ENCODE assay signal across 13 cellular contexts in genomic region chrX:72001471-72001870, GRCh38.
DNase-seq lines count a peak whose midpoint lies in the region; FAIRE-seq and TF ChIP-seq lines count a peak whose summit lies in the region.
"Had no signal": no experiment of that assay in that cellular context is flagged by ENCODE, and none has a peak within 500 bp of the region (broad histone marks: within the 10 kb centered on the region; RNA-seq: fewer than 3 reads in every experiment).

No MANE protein-coding gene starts in this region.

- no peaks in the 10 kb centered on the region for H3K27me3 ChIP-seq in H1 (replicated peaks in 1 of 4; ENCODE audit: control insufficient read depth in 3 of 4, extremely low read depth in 1 of 4, insufficient read depth in 3 of 4, low read length in 3 of 4)
- H3K27me3 ChIP-seq in Peyer's patch, result no peaks in the 10 kb centered on the region
- H3K27me3 ChIP-seq: SJSA1 had no signal

- TF ChIP-seq CTCF in H1 (IDR thresholded peaks at IDR 0.05; ENCODE audit: control extremely low read depth in 1 of 3, insufficient read depth in 1 of 3, low read depth in 1 of 3, low read length in 3 of 3) (no peak), Peyer's patch (IDR thresholded peaks at IDR 0.05) (no peak)

- no peaks in the 10 kb centered on the region for H3K79me1 ChIP-seq in H1 (ENCODE audit: low read depth, low read length)

- no peaks in the 10 kb centered on the region for H4K20me1 ChIP-seq in H1 (replicated peaks in 1 of 2; ENCODE audit: control insufficient read depth in 1 of 2, insufficient read depth in 2 of 2, low read length in 2 of 2)

- no peak overlapping the region for H3K9ac ChIP-seq in H1 (replicated peaks in 1 of 4; ENCODE audit: extremely low read depth in 1 of 4, low read depth in 3 of 4, low read length in 3 of 4)

- H3K4me1 ChIP-seq in H1 (replicated peaks in 1 of 4; ENCODE audit: control insufficient read depth in 3 of 4, insufficient read depth in 4 of 4, low read length in 3 of 4), result peaks cover 3 to 17% (median 11%) of the 10 kb centered on the region in 4 experiments; a peak in 5 of 7 replicates
- peaks cover 26% of the 10 kb centered on the region for H3K4me1 ChIP-seq in mesodermal cell (ENCODE audit: control insufficient read depth, insufficient read depth, low read length, poor library complexity, severe bottlenecking)
- no peaks in the 10 kb centered on the region for H3K4me1 ChIP-seq in Peyer's patch

- no peak overlapping the region for H2AFZ ChIP-seq in H1 (ENCODE audit: low read length)

- H3K79me2 ChIP-seq in H1 (ENCODE audit: control insufficient read depth in 1 of 2, insufficient read depth in 2 of 2, low read length in 2 of 2), result peaks cover 0 to 6% of the 10 kb centered on the region in 2 experiments; a peak in 2 of 4 replicates

- 0 out of 2 replicates have a peak overlapping the region, but pooled peaks have one; percentile 68 for H2BK12ac ChIP-seq in H1 (ENCODE audit: low read depth, low read length)

- no peak overlapping the region for H3K23ac ChIP-seq in H1 (ENCODE audit: insufficient read length)

- H3K27ac ChIP-seq in H1 (ENCODE audit: low read depth, low read length) (no peak overlapping the region), mesodermal cell (ENCODE audit: low read depth, low read length, severe bottlenecking) (peak overlapping the region; percentile 36), Peyer's patch (no peak overlapping the region)
- H3K27ac ChIP-seq: HL-60, SJSA1 had no signal

- no peak overlapping the region for H2BK120ac ChIP-seq in H1 (replicated peaks; ENCODE audit: low read depth, low read length)

- no peaks in the 10 kb centered on the region for H3K23me2 ChIP-seq in H1 (ENCODE audit: low read depth, low read length)

- H3K9me3 ChIP-seq in H1 (ENCODE audit: insufficient read depth in 2 of 2, low read depth in 1 of 2, low read length in 1 of 2) (no peaks in the 10 kb centered on the region), mesodermal cell (ENCODE audit: control insufficient read depth, low read length) (no peaks in the 10 kb centered on the region), Peyer's patch (no peaks in the 10 kb centered on the region)
- H3K9me3 ChIP-seq: SJSA1 had no signal

- H3K56ac ChIP-seq in H1 (replicated peaks; ENCODE audit: insufficient read length, low read depth, low read length), result no peak overlapping the region

- H2BK20ac ChIP-seq in H1 (ENCODE audit: low read length), result no peak overlapping the region

- DNase-seq in OCI-M1 (lab: John Stamatoyannopoulos, UW) (peak; percentile 30), H1 (ENCODE audit: low read depth in 1 of 2, low spot score in 2 of 2) (no peak), NCI-H187 (lab: John Stamatoyannopoulos, UW) (no peak), Peyer's patch (no peak), NCI-H1417 (lab: John Stamatoyannopoulos, UW) (no peak), kidney tubule cell (ENCODE audit: low spot score) (no peak)
- DNase-seq: COR-L47; NCI-H1930; NCI-H526 treated with DMSO at 0.1 percent for 48 hours; NK-92 treated with Interleukin-12 subunit alpha and Interleukin-12 subunit beta, amount 100 ng/mL, for 24 hours had no signal

- no peak overlapping the region for H3K18ac ChIP-seq in H1 (ENCODE audit: extremely low read depth, low read length)

- 27% methylated on average over 3 of the region's 3 CpGs; no CpG with 5 or more reads in 1 of the 2 experiments for WGBS in H1 (ENCODE audit: extremely low coverage in 1 of 2, insufficient coverage in 1 of 2, insufficient read length in 1 of 2, insufficient replicate concordance in 2 of 2, low coverage in 1 of 2, low lambda C conversion rate in 2 of 2, missing lambda C conversion rate in 1 of 2), 2 experiments
- WGBS in mesodermal cell (ENCODE audit: insufficient coverage in 2 of 2), 2 experiments, result 6 to 10% methylated on average over 2 to 3 of the region's 3 CpGs

- H3K4me3 ChIP-seq in H1 (ENCODE audit: extremely low read depth in 1 of 4, insufficient read depth in 2 of 4, low read depth in 3 of 4, low read length in 4 of 4) (no peak overlapping the region), mesodermal cell (ENCODE audit: extremely low read depth, insufficient read depth, low read length, poor library complexity, severe bottlenecking) (no peak overlapping the region), Peyer's patch (no peak overlapping the region)
- H3K4me3 ChIP-seq: SJSA1 had no signal

- H3K4ac ChIP-seq in H1 (replicated peaks; ENCODE audit: insufficient read length, low read depth, low read length), result no peak overlapping the region

- no peak for TF ChIP-seq POLR2A in H1 (IDR thresholded peaks at IDR 0.05; ENCODE audit: control extremely low read depth in 1 of 2, low read depth in 2 of 2, low read length in 2 of 2)
- TF ChIP-seq POLR2A in Peyer's patch (IDR thresholded peaks at IDR 0.05), result no peak

- no peak overlapping the region for H2AK5ac ChIP-seq in H1 (ENCODE audit: low read depth, low read length)

- TF ChIP-seq EP300 in H1 (IDR thresholded peaks at IDR 0.05; ENCODE audit: borderline replicate concordance in 1 of 2, low read depth in 2 of 2, low read length in 2 of 2), result no peak

- no peak overlapping the region for H4K91ac ChIP-seq in H1 (replicated peaks; ENCODE audit: insufficient read length, low read length)

- no peak overlapping the region for H4K8ac ChIP-seq in H1 (ENCODE audit: extremely low read depth, insufficient read depth, low read length)

- FAIRE-seq in H1 (lab: Jason Lieb, UNC), result peak; percentile 90

- POLR2A ChIA-PET in H1 (lab: Charles Lee; ENCODE audit: partially characterized antibody), result interaction anchor here (0.6 to 1.8 kb wide), 4 partner anchors 13 to 90 kb away, joined by 3 to 7 read pairs (median 4); no protein-coding TSS in a partner anchor

- TF ChIP-seq RAD21 in H1 (IDR thresholded peaks at IDR 0.05 in 1 of 2, conservative IDR thresholded peaks at IDR 0.05 in 1 of 2; ENCODE audit: low read depth in 2 of 2, low read length in 2 of 2), result no peak

- H2BK15ac ChIP-seq in H1 (ENCODE audit: low read length), result no peak overlapping the region

- no peak overlapping the region for H3K14ac ChIP-seq in H1 (ENCODE audit: insufficient read length)

- CTCF ChIA-PET in H1 (lab: Charles Lee; ENCODE audit: partially characterized antibody), result interaction anchor here (0.8 to 9.5 kb wide), 8 partner anchors 8 to 130 kb away, joined by 3 to 68 read pairs (median 6); partner anchors contain the start of gene NHSL2

- H4K5ac ChIP-seq in H1 (ENCODE audit: insufficient read length, low read depth, low read length), result no peak overlapping the region

- H2BK5ac ChIP-seq in H1 (ENCODE audit: low read depth, low read length), result no peak overlapping the region

- H3K36me3 ChIP-seq in H1 (ENCODE audit: control insufficient read depth in 2 of 4, insufficient read depth in 4 of 4, low read length in 3 of 4) (no peaks in the 10 kb centered on the region), mesodermal cell (ENCODE audit: control insufficient read depth, insufficient read depth, low read length) (no peaks in the 10 kb centered on the region), Peyer's patch (no peaks in the 10 kb centered on the region)
- H3K36me3 ChIP-seq: SJSA1 had no signal

- H3K4me2 ChIP-seq in H1 (ENCODE audit: insufficient read depth in 1 of 2, low read depth in 2 of 2, low read length in 2 of 2), result peak overlapping the region; percentile 17 to 46; a peak in 2 of 4 replicates

TF ChIP-seq in H1, 55 proteins besides CTCF, POLR2A, EP300 and RAD21 (continues in another document):
- TF ChIP-seq MAX (IDR thresholded peaks at IDR 0.05) (no peak), RFX5 (IDR thresholded peaks at IDR 0.05; ENCODE audit: borderline replicate concordance, low read depth, low read length) (no peak), BRCA1 (IDR thresholded peaks at IDR 0.05; ENCODE audit: low read depth, low read length) (no peak), SIRT6 (IDR thresholded peaks at IDR 0.05; ENCODE audit: low read length) (no peak), EGR1 (IDR thresholded peaks at IDR 0.05; ENCODE audit: borderline replicate concordance, low read depth, low read length) (no peak), ATF3 (IDR thresholded peaks at IDR 0.05; ENCODE audit: insufficient read depth, low read depth, low read length) (no peak), CBX8 (IDR thresholded peaks at IDR 0.05; ENCODE audit: borderline replicate concordance, low read depth, low read length) (no peak), SUZ12 (IDR thresholded peaks at IDR 0.05; ENCODE audit: low read length) (no peak), TAF7 (optimal IDR thresholded peaks at IDR 0.05; ENCODE audit: borderline replicate concordance, low read depth, low read length) (no peak), ATF2 (IDR thresholded peaks at IDR 0.05; ENCODE audit: low read length) (no peak), CTBP2 (IDR thresholded peaks at IDR 0.05; ENCODE audit: borderline replicate concordance, insufficient read depth, insufficient read length, low read length) (no peak)
